Comparison of ENCODE assay signal across 8 cellular contexts in genomic region chr6:33768644-33769120, GRCh38. TPM values are rescaled to one million over a fixed set of nuclear protein-coding genes. Genes with fewer than 3 reads are reported as not detected.
DNase-seq lines count a peak whose midpoint lies in the region; ATAC-seq and TF ChIP-seq lines count a peak whose summit lies in the region.

No MANE protein-coding gene starts in this region.

- no peak overlapping the region for H3K4me2 ChIP-seq in trophoblast cell (ENCODE audit: low read length)

- H3K4ac ChIP-seq in trophoblast cell (ENCODE audit: low read depth, low read length) = no peak overlapping the region

- no peak overlapping the region for H2BK5ac ChIP-seq in trophoblast cell (ENCODE audit: low read depth, low read length, poor library complexity)

- no peak overlapping the region for H4K8ac ChIP-seq in trophoblast cell (ENCODE audit: low read depth, low read length)

- no peak for TF ChIP-seq EP300 in upper lobe of left lung (IDR thresholded peaks at IDR 0.05)

- DNase-seq in EH (ENCODE audit: low read depth) = peak; percentile 86
- DNase-seq in KBM-7 = peak; percentile 70
- peak; percentile 79 for DNase-seq in SK-MEL-5 (ENCODE audit: low read depth, low spot score)
- DNase-seq in activated naive CD4-positive, alpha-beta T cell treated with Interleukin-2 at 50 U/mL for 16 hours = peak; percentile 79
- peak; percentile 54 for DNase-seq in glomerular endothelial cell (ENCODE audit: extremely low read depth, low read depth, low spot score)
- peak; percentile 67 to 86 for DNase-seq in trophoblast cell
- DNase-seq in upper lobe of left lung = peak in 1 of 2 donors; percentile 78
- DNase-seq in cortex of kidney (lab: John Stamatoyannopoulos, UW) = no peak

- peaks cover 18 to 19% of the 10 kb centered on the region in 2 experiments for H3K36me3 ChIP-seq in trophoblast cell (ENCODE audit: control insufficient read depth in 1 of 2, insufficient read depth in 2 of 2, low read length in 2 of 2)
- peaks cover 0 to 18% (median 16%) of the 10 kb centered on the region in 4 donors for H3K36me3 ChIP-seq in upper lobe of left lung

- no peak overlapping the region for H3K23ac ChIP-seq in trophoblast cell (ENCODE audit: low read length)

- peaks cover 3% of the 10 kb centered on the region for H3K9me3 ChIP-seq in trophoblast cell (ENCODE audit: insufficient read depth, low read depth, low read length)
- H3K9me3 ChIP-seq in upper lobe of left lung = no peaks in the 10 kb centered on the region

- no peak overlapping the region for H3K18ac ChIP-seq in trophoblast cell (ENCODE audit: low read length)

- no peak overlapping the region for H3K4me3 ChIP-seq in trophoblast cell (ENCODE audit: low read depth, low read length)
- no peak overlapping the region for H3K4me3 ChIP-seq in upper lobe of left lung

- no CpG with 5 or more reads among the region's 7 CpGs for WGBS in trophoblast cell (ENCODE audit: extremely low coverage, insufficient coverage, insufficient read length)
- 27 to 32% methylated on average over 7 of the region's 7 CpGs for WGBS in upper lobe of left lung, 2 donors

- H3K79me1 ChIP-seq in trophoblast cell (ENCODE audit: low read length) = peaks cover 5% of the 10 kb centered on the region

- peak; percentile 82 for ATAC-seq in upper lobe of left lung (ENCODE audit: low FRiP score in 2 of 2)

- no peak overlapping the region for H2AFZ ChIP-seq in trophoblast cell (ENCODE audit: insufficient read depth, low read length, poor library complexity)

- no peak overlapping the region for H3K27ac ChIP-seq in trophoblast cell (ENCODE audit: low read depth, low read length)
- peak overlapping the region; percentile 1 to 82 (median 30) for H3K27ac ChIP-seq in upper lobe of left lung

- no peak for TF ChIP-seq POLR2A in upper lobe of left lung (IDR thresholded peaks at IDR 0.05)

- no peak overlapping the region for H4K91ac ChIP-seq in trophoblast cell (ENCODE audit: low read depth, low read length)

- H3K14ac ChIP-seq in trophoblast cell (ENCODE audit: low read length) = no peak overlapping the region

- in situ Hi-C loops in KBM-7 (cut with MboI; ENCODE audit: low pct_unique_long_range_greater_than_20kb, low sequenced_read_pairs) = no loop called here
- in situ Hi-C loops in SK-MEL-5 (cut with HindIII; ENCODE audit: low pct_unique_long_range_greater_than_20kb, low sequenced_read_pairs) = no loop called here

- no peak overlapping the region for H4K12ac ChIP-seq in trophoblast cell (ENCODE audit: low read depth, low read length)

- H3K79me2 ChIP-seq in trophoblast cell (ENCODE audit: control insufficient read depth, insufficient read depth, low read length, poor library complexity) = peaks cover 1% of the 10 kb centered on the region

- no peak overlapping the region for H2AK5ac ChIP-seq in trophoblast cell (ENCODE audit: low read length)

- H3K9ac ChIP-seq in trophoblast cell (ENCODE audit: low read length) = no peak overlapping the region

- no peaks in the 10 kb centered on the region for H3K27me3 ChIP-seq in trophoblast cell (ENCODE audit: insufficient read depth, low read length)
- no peaks in the 10 kb centered on the region for H3K27me3 ChIP-seq in upper lobe of left lung

- no peak overlapping the region for H2BK12ac ChIP-seq in trophoblast cell (ENCODE audit: low read length)

- peak; percentile 71 to 84 (median 76) for TF ChIP-seq CTCF in upper lobe of left lung (IDR thresholded peaks at IDR 0.05)

- peaks cover 14 to 15% of the 10 kb centered on the region in 2 experiments for H3K4me1 ChIP-seq in trophoblast cell (ENCODE audit: control insufficient read depth in 1 of 2, insufficient read depth in 2 of 2, low read length in 2 of 2)
- H3K4me1 ChIP-seq in upper lobe of left lung = peaks cover 35 to 45% (median 39%) of the 10 kb centered on the region in 4 donors

- no peak overlapping the region for H2BK120ac ChIP-seq in trophoblast cell (ENCODE audit: insufficient read depth, low read length, poor library complexity)

RNA-seq across cellular contexts. Expression of gene LEMD2, which starts 20.2 kb away (rescaled TPM):
- total RNA-seq in SK-MEL-5 (2014; rRNA removed; shearing (Covaris generic)) = 40.0 and 54.6 TPM in 2 replicates
- 46.1 and 49.9 TPM in 2 replicates for polyA plus RNA-seq in SK-MEL-5 (2015; cell fraction: cytosol; rRNA removed)
- polyA plus RNA-seq in SK-MEL-5 (2015; cell fraction: nucleus; rRNA removed) = 126 and 146 TPM in 2 replicates
- total RNA-seq in glomerular endothelial cell (40.4 and 69.3 TPM in 2 replicates), upper lobe of left lung (100 to 1,000 TPM in 2 of 6 donors, 10 to 100 TPM in 4; 51.1 to 118 (median 66.2) TPM)
- polyA plus RNA-seq in trophoblast cell (2013) = 28.0 TPM in 2 replicates

RNA-seq across cellular contexts. Expression of gene IP6K3, which starts 22.0 kb away (rescaled TPM):
- not detected in 2 replicates for total RNA-seq in SK-MEL-5 (2014; rRNA removed; shearing (Covaris generic))
- not detected in 2 replicates for polyA plus RNA-seq in SK-MEL-5 (2015; cell fraction: cytosol; rRNA removed)
- not detected in 2 replicates for polyA plus RNA-seq in SK-MEL-5 (2015; cell fraction: nucleus; rRNA removed)
- total RNA-seq in glomerular endothelial cell = not detected in 2 replicates
- 1.4 and 1.5 TPM in 2 replicates for polyA plus RNA-seq in trophoblast cell (2013)
- total RNA-seq in upper lobe of left lung = 10 to 100 TPM in 1 of 6 donors, 1 to 10 TPM in 5; 1.9 to 11.5 (median 4.9) TPM

RNA-seq across cellular contexts. Expression of gene MLN, which starts 35.1 kb away (rescaled TPM):
- not detected in 2 replicates for total RNA-seq in SK-MEL-5 (2014; rRNA removed; shearing (Covaris generic))
- not detected in 2 replicates for polyA plus RNA-seq in SK-MEL-5 (2015; cell fraction: cytosol; rRNA removed)
- polyA plus RNA-seq in SK-MEL-5 (2015; cell fraction: nucleus; rRNA removed) = not detected in 2 replicates
- total RNA-seq in glomerular endothelial cell = not detected in 2 replicates
- polyA plus RNA-seq in trophoblast cell (2013) = 0.10 TPM in 1 of 2 replicates, not detected in the other
- total RNA-seq in upper lobe of left lung = not detected

RNA-seq across cellular contexts. Expression of gene UQCC2, which starts 57.2 kb away (rescaled TPM):
- total RNA-seq in SK-MEL-5 (2014; rRNA removed; shearing (Covaris generic)) = 36.1 and 40.1 TPM in 2 replicates
- 31.1 and 32.0 TPM in 2 replicates for polyA plus RNA-seq in SK-MEL-5 (2015; cell fraction: cytosol; rRNA removed)
- polyA plus RNA-seq in SK-MEL-5 (2015; cell fraction: nucleus; rRNA removed) = 41.3 and 53.5 TPM in 2 replicates
- total RNA-seq in glomerular endothelial cell (24.6 and 27.0 TPM in 2 replicates), upper lobe of left lung (10 to 100 TPM in 5 of 6 donors, 1 to 10 TPM in 1; 8.9 to 53.0 (median 18.2) TPM)
- polyA plus RNA-seq in trophoblast cell (2013) = 65.9 and 67.3 TPM in 2 replicates
